ENCODE assay signal across 8 cellular contexts in genomic region chr2:87593791-87594413, GRCh38.
DNase-seq lines count a peak whose midpoint lies in the region; ATAC-seq, FAIRE-seq and TF ChIP-seq lines count a peak whose summit lies in the region.
"Not testable (repeated sequence)": the region's sequence is repeated elsewhere in the genome, so short reads cannot be mapped to it uniquely, and the experiment has no call there.

No MANE protein-coding gene starts in this region.

- H3K27me3 ChIP-seq in BE2C; Karpas-422 (ENCODE audit: low read length); fibroblast of lung (ENCODE audit: control insufficient read depth, insufficient read depth, low read length); parathyroid adenoma (ENCODE audit: control insufficient read depth, insufficient read depth, low read length): not testable (repeated sequence)

- not testable (repeated sequence) for H3K4me1 Mint-ChIP-seq in activated CD4-positive, alpha-beta T cell treated with anti-CD3 and anti-CD28 coated beads for 36 hours; stimulated activated naive CD8-positive, alpha-beta T cell treated with anti-CD3 and anti-CD28 coated beads, Interleukin-15, amount 100 ng/mL, for 72 hours

- not testable (repeated sequence) for TF ChIP-seq CTCF in BE2C (IDR thresholded peaks at IDR 0.05; ENCODE audit: low read depth, low read length); fibroblast of lung (conservative IDR thresholded peaks at IDR 0.05 in 1 of 2, IDR thresholded peaks at IDR 0.05 in 1 of 2; ENCODE audit: low read depth in 1 of 2, low read length in 2 of 2); kidney (IDR thresholded peaks at IDR 0.05; ENCODE audit: borderline replicate concordance, extremely low read depth, insufficient read depth); parathyroid adenoma (IDR thresholded peaks at IDR 0.05)

- POLR2A ChIA-PET in activated CD4-positive, alpha-beta T cell treated with anti-CD3 and anti-CD28 coated beads for 36 hours (lab: Charles Lee): not testable (repeated sequence)

- H4K20me1 ChIP-seq in Karpas-422 (ENCODE audit: insufficient read depth, low read depth, low read length); fibroblast of lung (ENCODE audit: control insufficient read depth, extremely low read depth, insufficient read depth, low read length): not testable (repeated sequence)

- CTCF ChIA-PET in activated CD4-positive, alpha-beta T cell treated with anti-CD3 and anti-CD28 coated beads for 36 hours (lab: Charles Lee): not testable (repeated sequence)

- H3K4me1 ChIP-seq in BE2C; fibroblast of lung (ENCODE audit: control insufficient read depth, extremely low read depth, insufficient read depth, low read length); kidney (ENCODE audit: control insufficient read depth in 1 of 2, insufficient read depth in 1 of 2, low read depth in 1 of 2, low read length in 2 of 2); parathyroid adenoma: not testable (repeated sequence)
- H3K4me1 ChIP-seq in Karpas-422 (ENCODE audit: low read length): peaks cover 13% of the 10 kb centered on the region

- DNase-seq in BE2C: peak; percentile 86
- peak; percentile 44 for DNase-seq in Karpas-422
- peak; percentile 49 for DNase-seq in activated CD4-positive, alpha-beta T cell treated with anti-CD3 and anti-CD28 coated beads for 36 hours
- DNase-seq in astrocyte of the hippocampus (ENCODE audit: low read depth, low spot score): peak; percentile 55
- DNase-seq in fibroblast of lung (ENCODE audit: low read depth in 2 of 2): peak; percentile 43 to 64
- peak; percentile 92 for DNase-seq in kidney
- peak in 1 of 2 donors; percentile 43 for DNase-seq in stimulated activated naive CD8-positive, alpha-beta T cell treated with anti-CD3 and anti-CD28 coated beads, Interleukin-15, amount 100 ng/mL, for 72 hours

- H3K9me3 ChIP-seq in BE2C; Karpas-422 (ENCODE audit: low read length); fibroblast of lung (ENCODE audit: control insufficient read depth, insufficient read depth, low read depth, low read length); kidney (ENCODE audit: control insufficient read depth in 1 of 2, low read length in 2 of 2); parathyroid adenoma (ENCODE audit: control insufficient read depth, low read length): not testable (repeated sequence)

- not testable (repeated sequence) for H3K4me3 Mint-ChIP-seq in activated CD4-positive, alpha-beta T cell treated with anti-CD3 and anti-CD28 coated beads for 36 hours
- peak overlapping the region in 1 of 2 donors; percentile 45 for H3K4me3 Mint-ChIP-seq in stimulated activated naive CD8-positive, alpha-beta T cell treated with anti-CD3 and anti-CD28 coated beads, Interleukin-15, amount 100 ng/mL, for 72 hours

- H3K9ac ChIP-seq in Karpas-422 (ENCODE audit: low read length); fibroblast of lung (ENCODE audit: insufficient read depth, low read length); kidney (ENCODE audit: low read length in 2 of 2); parathyroid adenoma: not testable (repeated sequence)

- intact Hi-C loops in activated CD4-positive, alpha-beta T cell treated with anti-CD3 and anti-CD28 coated beads for 36 hours (cut with DNase I, micrococcal nuclease); kidney (cut with DNase I): not testable (repeated sequence)

- peak; percentile 49 for ATAC-seq in activated CD4-positive, alpha-beta T cell treated with anti-CD3 and anti-CD28 coated beads for 36 hours
- peak; percentile 75 for ATAC-seq in stimulated activated naive CD8-positive, alpha-beta T cell treated with anti-CD3 and anti-CD28 coated beads, Interleukin-15, amount 100 ng/mL, for 72 hours

- peak overlapping the region; percentile 33 for H3K4me2 ChIP-seq in Karpas-422 (ENCODE audit: low read depth, low read length, poor library complexity, severe bottlenecking)
- not testable (repeated sequence) for H3K4me2 ChIP-seq in fibroblast of lung (ENCODE audit: extremely low read depth, insufficient read depth, low read length); parathyroid adenoma (ENCODE audit: low read length)

- H3K27ac Mint-ChIP-seq in activated CD4-positive, alpha-beta T cell treated with anti-CD3 and anti-CD28 coated beads for 36 hours; stimulated activated naive CD8-positive, alpha-beta T cell treated with anti-CD3 and anti-CD28 coated beads, Interleukin-15, amount 100 ng/mL, for 72 hours: not testable (repeated sequence)

- not testable (repeated sequence) for H3K9me3 Mint-ChIP-seq in activated CD4-positive, alpha-beta T cell treated with anti-CD3 and anti-CD28 coated beads for 36 hours (ENCODE audit: low read depth); stimulated activated naive CD8-positive, alpha-beta T cell treated with anti-CD3 and anti-CD28 coated beads, Interleukin-15, amount 100 ng/mL, for 72 hours

- H3K79me2 ChIP-seq in Karpas-422 (ENCODE audit: low read length); fibroblast of lung (ENCODE audit: control insufficient read depth, insufficient read depth, low read length); parathyroid adenoma: not testable (repeated sequence)

- peak overlapping the region; percentile 11; the same call in 1 of the 2 replicates for H3K27ac ChIP-seq in Karpas-422 (ENCODE audit: low read length)
- not testable (repeated sequence) for H3K27ac ChIP-seq in fibroblast of lung (ENCODE audit: insufficient read depth, low read length); kidney (ENCODE audit: low read depth in 2 of 2, low read length in 2 of 2); parathyroid adenoma

- H3K27me3 Mint-ChIP-seq in activated CD4-positive, alpha-beta T cell treated with anti-CD3 and anti-CD28 coated beads for 36 hours; stimulated activated naive CD8-positive, alpha-beta T cell treated with anti-CD3 and anti-CD28 coated beads, Interleukin-15, amount 100 ng/mL, for 72 hours: not testable (repeated sequence)

- H2AFZ ChIP-seq in Karpas-422 (ENCODE audit: low read length); fibroblast of lung (ENCODE audit: low read length): not testable (repeated sequence)
- H2AFZ ChIP-seq in parathyroid adenoma: peak overlapping the region; percentile 56

- FAIRE-seq in kidney (lab: Jason Lieb, UNC): not testable (repeated sequence)

- H3K36me3 Mint-ChIP-seq in activated CD4-positive, alpha-beta T cell treated with anti-CD3 and anti-CD28 coated beads for 36 hours (ENCODE audit: low read depth): not testable (repeated sequence)

- H3K36me3 ChIP-seq in BE2C; Karpas-422 (ENCODE audit: insufficient read depth, low read length); fibroblast of lung (ENCODE audit: control insufficient read depth, insufficient read depth, low read length); kidney (ENCODE audit: control insufficient read depth in 1 of 2, insufficient read depth in 2 of 2, low read length in 2 of 2); parathyroid adenoma (ENCODE audit: control insufficient read depth, insufficient read depth, low read length): not testable (repeated sequence)

- H3K9me2 ChIP-seq in Karpas-422 (replicated peaks; ENCODE audit: insufficient read depth, low read length): not testable (repeated sequence)

- H3K4me3 ChIP-seq in BE2C (ENCODE audit: low read depth, low read length); Karpas-422 (ENCODE audit: low read length); fibroblast of lung (replicated peaks in 1 of 4; ENCODE audit: control extremely low read depth in 1 of 4, insufficient read depth in 1 of 4, low read depth in 3 of 4, low read length in 4 of 4); kidney (ENCODE audit: low read length in 2 of 2); parathyroid adenoma (ENCODE audit: low read depth, low read length): not testable (repeated sequence)
